1 cellular context compared by ENCODE assay signal in genomic region chr6:50030777-50031562, GRCh38.
TF ChIP-seq lines count a peak whose summit lies in the region.

No MANE protein-coding gene starts in this region.

TF ChIP-seq in H1, 55 proteins besides CTCF, POLR2A, EP300 and RAD21 (continued from another document):
- no peak for TF ChIP-seq HDAC2 (IDR thresholded peaks at IDR 0.05; ENCODE audit: borderline replicate concordance in 1 of 2, low read depth in 2 of 2, low read length in 2 of 2)
- peak; percentile 35; the same call in 1 of the 2 replicates for TF ChIP-seq TBP (IDR thresholded peaks at IDR 0.05; ENCODE audit: low read depth, low read length)
- no peak for TF ChIP-seq PHF8 (conservative IDR thresholded peaks at IDR 0.05; ENCODE audit: low read depth, low read length)
- no peak for TF ChIP-seq MAFK (IDR thresholded peaks at IDR 0.05; ENCODE audit: low read depth, low read length)
- TF ChIP-seq USF2 (IDR thresholded peaks at IDR 0.05; ENCODE audit: low read length) = no peak
- no peak for TF ChIP-seq SIRT6 (IDR thresholded peaks at IDR 0.05; ENCODE audit: low read length)
- no peak for TF ChIP-seq CEBPB (IDR thresholded peaks at IDR 0.05; ENCODE audit: low read depth, low read length)
- no peak for TF ChIP-seq NANOG (IDR thresholded peaks at IDR 0.05; ENCODE audit: insufficient read depth, low read depth, low read length, poor library complexity, severe bottlenecking)
- TF ChIP-seq EGR1 (IDR thresholded peaks at IDR 0.05; ENCODE audit: borderline replicate concordance, low read depth, low read length) = no peak
